Comparison of ENCODE assay signal across 8 cellular contexts in the genomic region with DNA sequence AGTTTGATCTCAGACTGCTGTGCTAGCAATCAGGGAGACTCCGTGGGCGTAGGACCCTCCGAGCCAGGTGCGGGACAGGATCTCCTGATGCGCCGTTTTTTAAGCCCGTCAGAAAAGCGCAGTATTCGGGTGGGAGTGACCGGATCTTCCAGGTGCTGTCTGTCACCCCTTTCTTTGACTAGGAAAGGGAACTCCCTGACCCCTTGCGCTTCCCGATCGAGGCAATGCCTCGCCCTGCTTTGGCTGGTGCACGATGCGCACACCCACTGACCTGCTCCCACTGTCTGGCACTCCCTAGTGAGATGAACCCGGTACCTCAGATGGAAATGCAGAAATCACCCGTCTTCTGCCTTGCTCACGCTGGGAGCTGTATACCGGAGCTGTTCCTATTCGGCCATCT.
DNase-seq lines count a peak whose midpoint lies in the region; ATAC-seq, FAIRE-seq and TF ChIP-seq lines count a peak whose summit lies in the region.
"Not testable (repeated sequence)": the region's sequence is repeated elsewhere in the genome, so short reads cannot be mapped to it uniquely, and the experiment has no call there.

No MANE protein-coding gene starts in this region.

- peaks cover 16% of the 10 kb centered on the region for H3K36me3 Mint-ChIP-seq in GM23338 (ENCODE audit: low read depth)
- peaks cover 39% of the 10 kb centered on the region for H3K36me3 Mint-ChIP-seq in WTC11
- not testable (repeated sequence) for H3K36me3 Mint-ChIP-seq in neural crest cell (ENCODE audit: low read depth)

- H3K4me3 ChIP-seq in GM23338; kidney (ENCODE audit: low read length in 2 of 2): not testable (repeated sequence)
- peak overlapping the region; percentile 31; the same call in 1 of the 2 replicates for H3K4me3 ChIP-seq in PC-9

- 0 out of 2 replicates have a peak, but pooled peaks cover 11% of the 10 kb centered on the region for H3K9me2 ChIP-seq in GM23338 (ENCODE audit: insufficient read depth)
- H3K9me2 ChIP-seq in PC-9 (ENCODE audit: insufficient read depth): not testable (repeated sequence)

- intact Hi-C loops in PC-9 (cut with micrococcal nuclease; ENCODE audit: unreplicated experiment); kidney (cut with DNase I): not testable (repeated sequence)

- H3K4me2 ChIP-seq in GM23338: not testable (repeated sequence)
- 0 out of 2 replicates have a peak overlapping the region, but pooled peaks have one; percentile 34 for H3K4me2 ChIP-seq in PC-9

- not testable (repeated sequence) for H3K9me3 ChIP-seq in PC-9 (ENCODE audit: insufficient read depth, low read depth); kidney (ENCODE audit: control insufficient read depth in 1 of 2, low read length in 2 of 2)

- H3K27ac ChIP-seq in GM23338 (ENCODE audit: low read depth); PC-9; kidney (ENCODE audit: low read depth in 2 of 2, low read length in 2 of 2): not testable (repeated sequence)

- H3K27ac Mint-ChIP-seq in GM23338 (peak overlapping the region; percentile 68; the same call in 1 of the 2 replicates), WTC11 (peak overlapping the region; percentile 27), neural crest cell (ENCODE audit: unreplicated experiment) (peak overlapping the region; percentile 62)

- H3K4me3 Mint-ChIP-seq in GM23338, WTC11, neural crest cell: not testable (repeated sequence)

- peaks cover 18% of the 10 kb centered on the region for H3K9me3 Mint-ChIP-seq in GM23338
- peaks cover 52% of the 10 kb centered on the region for H3K9me3 Mint-ChIP-seq in WTC11
- not testable (repeated sequence) for H3K9me3 Mint-ChIP-seq in neural crest cell

- H3F3A ChIP-seq in GM23338 (replicated peaks; ENCODE audit: low read depth); PC-9 (ENCODE audit: insufficient read depth, low read depth): not testable (repeated sequence)

- DNase-seq in DMS53 (lab: John Stamatoyannopoulos, UW) (peak; percentile 36), NCI-H146 (lab: John Stamatoyannopoulos, UW) (peak; percentile 30), NCI-H526 treated with DMSO at 0.1 percent for 48 hours (lab: John Stamatoyannopoulos, UW) (peak; percentile 3), kidney (peak; percentile 24)
- DNase-seq in GM23338 (ENCODE audit: low spot score); PC-9; WTC11 (ENCODE audit: low spot score); neural crest cell (ENCODE audit: low read depth, low spot score): not testable (repeated sequence)

- ATAC-seq in GM23338, WTC11: not testable (repeated sequence)

- FAIRE-seq in kidney (lab: Jason Lieb, UNC): not testable (repeated sequence)

- 0 out of 2 replicates have a peak overlapping the region, but pooled peaks have one; percentile 43 for H2AFZ ChIP-seq in GM23338
- H2AFZ ChIP-seq in PC-9: not testable (repeated sequence)

- POLR2A ChIA-PET in PC-9 (lab: Charles Lee; ENCODE audit: unreplicated experiment); WTC11 (lab: Charles Lee): not testable (repeated sequence)

- not testable (repeated sequence) for H3K9ac ChIP-seq in kidney (ENCODE audit: low read length in 2 of 2)

- not testable (repeated sequence) for BruUV-seq in PC-9 (replicated peaks; lab: Mats Ljungman, UMichigan)

- not testable (repeated sequence) for H4K20me1 ChIP-seq in GM23338 (replicated peaks; ENCODE audit: insufficient read depth); PC-9 (ENCODE audit: insufficient read depth)

- not testable (repeated sequence) for H3K79me2 ChIP-seq in GM23338 (replicated peaks; ENCODE audit: insufficient read depth); PC-9 (ENCODE audit: low read depth)

- H3K4me1 Mint-ChIP-seq in GM23338: peaks cover 14% of the 10 kb centered on the region
- peaks cover 20% of the 10 kb centered on the region for H3K4me1 Mint-ChIP-seq in WTC11
- not testable (repeated sequence) for H3K4me1 Mint-ChIP-seq in neural crest cell

- CTCF ChIA-PET in PC-9 (lab: Charles Lee); WTC11 (lab: Charles Lee): not testable (repeated sequence)

- not testable (repeated sequence) for TF ChIP-seq CTCF in GM23338 (conservative IDR thresholded peaks at IDR 0.05; ENCODE audit: low read depth in 2 of 2); PC-9 (conservative IDR thresholded peaks at IDR 0.05); WTC11 (IDR thresholded peaks at IDR 0.05); kidney (IDR thresholded peaks at IDR 0.05; ENCODE audit: borderline replicate concordance, extremely low read depth, insufficient read depth); neural crest cell (conservative IDR thresholded peaks at IDR 0.05)

- not testable (repeated sequence) for H3K36me3 ChIP-seq in GM23338 (ENCODE audit: insufficient read depth); PC-9 (ENCODE audit: low read depth); kidney (ENCODE audit: control insufficient read depth in 1 of 2, insufficient read depth in 2 of 2, low read length in 2 of 2)

- H3K27me3 ChIP-seq in GM23338 (ENCODE audit: insufficient read depth); PC-9 (ENCODE audit: insufficient read depth, low read depth): not testable (repeated sequence)

- not testable (repeated sequence) for H3K27me3 Mint-ChIP-seq in GM23338 (ENCODE audit: insufficient read depth, low read depth, poor library complexity); WTC11 (ENCODE audit: low read depth); neural crest cell (ENCODE audit: low read depth)

- H3K4me1 ChIP-seq in GM23338 (ENCODE audit: insufficient read depth); PC-9 (replicated peaks; ENCODE audit: insufficient read depth); kidney (ENCODE audit: control insufficient read depth in 1 of 2, insufficient read depth in 1 of 2, low read depth in 1 of 2, low read length in 2 of 2): not testable (repeated sequence)
